Comparison of ENCODE assay signal across 1 cellular context in genomic region chr6:45787384-45787783, GRCh38.
TF ChIP-seq lines count a peak whose summit lies in the region.

No MANE protein-coding gene starts in this region.

TF ChIP-seq in GM23338, 12 proteins besides CTCF, POLR2A, EP300 and RAD21 (continued from another document):
- TF ChIP-seq ZNF114 (CRISPR knock-in tag; IDR thresholded peaks at IDR 0.05) (no peak), STAT1 (IDR thresholded peaks at IDR 0.05; ENCODE audit: unreplicated experiment) (no peak), POLR2AphosphoS5 (IDR thresholded peaks at IDR 0.05; ENCODE audit: low read depth) (no peak), NANOG (IDR thresholded peaks at IDR 0.05; ENCODE audit: borderline replicate concordance) (no peak), ZNF331 (CRISPR knock-in tag; IDR thresholded peaks at IDR 0.05; ENCODE audit: low read depth) (no peak), EZH2phosphoT487 (IDR thresholded peaks at IDR 0.05; ENCODE audit: unreplicated experiment) (no peak), JUNB (IDR thresholded peaks at IDR 0.05; ENCODE audit: unreplicated experiment) (no peak)
- TF ChIP-seq, protein P1, sequence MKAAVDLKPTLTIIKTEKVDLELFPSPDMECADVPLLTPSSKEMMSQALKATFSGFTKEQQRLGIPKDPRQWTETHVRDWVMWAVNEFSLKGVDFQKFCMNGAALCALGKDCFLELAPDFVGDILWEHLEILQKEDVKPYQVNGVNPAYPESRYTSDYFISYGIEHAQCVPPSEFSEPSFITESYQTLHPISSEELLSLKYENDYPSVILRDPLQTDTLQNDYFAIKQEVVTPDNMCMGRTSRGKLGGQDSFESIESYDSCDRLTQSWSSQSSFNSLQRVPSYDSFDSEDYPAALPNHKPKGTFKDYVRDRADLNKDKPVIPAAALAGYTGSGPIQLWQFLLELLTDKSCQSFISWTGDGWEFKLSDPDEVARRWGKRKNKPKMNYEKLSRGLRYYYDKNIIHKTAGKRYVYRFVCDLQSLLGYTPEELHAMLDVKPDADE (IDR thresholded peaks at IDR 0.05) = no peak
TF ChIP-seq in GM23338: peak in this region for 0.
